In the genomic region with DNA sequence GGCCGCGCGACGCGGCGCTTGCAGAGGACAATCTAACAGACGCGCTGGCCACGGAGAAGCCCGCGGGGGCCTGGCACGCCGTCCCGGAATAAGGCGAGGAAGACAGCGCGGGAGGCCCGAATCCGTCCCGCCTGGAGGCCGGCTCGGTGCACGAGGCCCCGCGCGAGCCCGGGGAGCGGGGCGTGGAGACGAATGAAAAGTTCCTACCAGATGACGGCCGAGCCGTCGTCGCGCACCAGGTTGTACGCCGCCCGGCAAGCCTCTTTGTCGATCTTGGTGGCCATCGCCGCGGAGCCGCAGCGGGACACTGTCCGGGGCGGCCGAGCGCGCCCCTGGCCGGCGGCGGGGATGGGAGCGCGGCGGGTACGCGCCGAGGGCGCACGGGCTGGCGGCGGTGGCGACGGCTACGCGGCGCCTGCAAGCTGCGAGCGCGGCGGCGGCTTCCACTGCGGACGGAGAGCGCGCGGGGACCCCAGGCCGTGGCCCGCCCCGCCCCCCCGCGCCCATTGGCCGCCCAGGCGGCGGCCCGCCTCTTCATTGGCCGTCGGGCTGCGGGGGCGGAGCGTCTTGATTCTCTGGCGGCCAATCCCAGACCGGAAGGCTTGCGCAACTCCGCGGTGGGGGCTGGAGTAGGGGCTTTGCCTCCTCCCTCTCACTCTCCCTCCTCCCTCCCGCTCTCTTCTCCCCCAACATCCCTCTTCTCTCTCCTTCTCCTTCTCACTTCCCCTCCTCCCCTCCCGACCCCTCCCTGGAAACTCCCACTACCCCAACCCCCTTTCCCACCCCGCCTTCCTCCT, we compare ENCODE assay signal across 8 cellular contexts. TPM values are rescaled to one million over a fixed set of nuclear protein-coding genes. Genes with fewer than 3 reads are reported as not detected.
DNase-seq lines count a peak whose midpoint lies in the region; ATAC-seq and TF ChIP-seq lines count a peak whose summit lies in the region.

A gene with protein sequence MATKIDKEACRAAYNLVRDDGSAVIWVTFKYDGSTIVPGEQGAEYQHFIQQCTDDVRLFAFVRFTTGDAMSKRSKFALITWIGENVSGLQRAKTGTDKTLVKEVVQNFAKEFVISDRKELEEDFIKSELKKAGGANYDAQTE (minus strand): TSS at position 448 of the 797 bp plus-strand sequence. CDS start 164 bp downstream, at position 284.

- peaks cover 12% of the 10 kb centered on the region for H3K27me3 Mint-ChIP-seq in activated CD4-positive, alpha-beta T cell treated with anti-CD3 and anti-CD28 coated beads, Interleukin-2, amount 10 ng/mL, durations not matched to agents 7 days and 5 days

- TF ChIP-seq CTCF in BJ (IDR thresholded peaks at IDR 0.05; ENCODE audit: insufficient read depth, low read depth, low read length) (no peak), left lung (IDR thresholded peaks at IDR 0.05) (no peak)

- CTCF ChIA-PET in BJ (lab: Yijun Ruan, JAX): interaction anchor here (0.6 to 7.3 kb wide), 3 partner anchors 24 to 209 kb away, joined by 3 to 169 read pairs (median 3); partner anchors contain the start of gene MEAK7
- CTCF ChIA-PET in activated CD4-positive, alpha-beta T cell treated with anti-CD3 and anti-CD28 coated beads, Interleukin-2, amount 10 ng/mL, durations not matched to agents 7 days and 5 days (lab: Charles Lee): interaction anchor here (0.7 to 2.9 kb wide), 7 partner anchors 11 to 121 kb away, joined by 3 to 13 read pairs (median 3); no protein-coding TSS in a partner anchor

- no peaks in the 10 kb centered on the region for H3K9me3 Mint-ChIP-seq in activated CD4-positive, alpha-beta T cell treated with anti-CD3 and anti-CD28 coated beads, Interleukin-2, amount 10 ng/mL, durations not matched to agents 7 days and 5 days

- peak; percentile 83 for DNase-seq in BJ (ENCODE audit: low read depth)
- peak; percentile 95 for DNase-seq in NCI-H69 (lab: John Stamatoyannopoulos, UW)
- DNase-seq in activated CD4-positive, alpha-beta T cell treated with anti-CD3 and anti-CD28 coated beads, Interleukin-2, amount 10 ng/mL, durations not matched to agents 7 days and 5 days: peak; percentile 94
- peak; percentile 96 for DNase-seq in dedifferentiated amniotic fluid mesenchymal stem cell (ENCODE audit: extremely low spot score)
- DNase-seq in left lung: peak; percentile 96 to 98
- peak; percentile 97 for DNase-seq in stimulated activated CD4-positive, alpha-beta T cell treated with anti-CD3 and anti-CD28 coated beads, Interleukin-2, amount 100 ng/mL, for 4 hours (ENCODE audit: low read depth)

- peak within 1 kb of the TSS; percentile 99 for H3K4me3 Mint-ChIP-seq in activated CD4-positive, alpha-beta T cell treated with anti-CD3 and anti-CD28 coated beads, Interleukin-2, amount 10 ng/mL, durations not matched to agents 7 days and 5 days

- intact Hi-C loops in left lung (cut with DNase I): no loop called here

- H3K36me3 Mint-ChIP-seq in activated CD4-positive, alpha-beta T cell treated with anti-CD3 and anti-CD28 coated beads, Interleukin-2, amount 10 ng/mL, durations not matched to agents 7 days and 5 days (ENCODE audit: low read depth): peaks cover 40% of the 10 kb centered on the region

- H3K4me3 ChIP-seq in BJ (ENCODE audit: low read depth, low read length): peak within 1 kb of the TSS; percentile 86
- peak within 1 kb of the TSS; percentile 78 to 90 for H3K4me3 ChIP-seq in left lung

- H3K27me3 ChIP-seq in BJ (ENCODE audit: control insufficient read depth, insufficient read depth, low read length) (no peaks in the 10 kb centered on the region), left lung (peaks cover 0 to 9% of the 10 kb centered on the region in 2 donors)

- H3K9me3 ChIP-seq in left lung: no peaks in the 10 kb centered on the region

- POLR2A ChIA-PET in BJ (lab: Charles Lee): no interaction called here
- POLR2A ChIA-PET in activated CD4-positive, alpha-beta T cell treated with anti-CD3 and anti-CD28 coated beads, Interleukin-2, amount 10 ng/mL, durations not matched to agents 7 days and 5 days (lab: Charles Lee): no interaction called here

- H3K27ac Mint-ChIP-seq in activated CD4-positive, alpha-beta T cell treated with anti-CD3 and anti-CD28 coated beads, Interleukin-2, amount 10 ng/mL, durations not matched to agents 7 days and 5 days: peak within 1 kb of the TSS; percentile 88

- H3K36me3 ChIP-seq in BJ (ENCODE audit: control insufficient read depth, insufficient read depth, low read length) (peaks cover 3% of the 10 kb centered on the region; the same call in 1 of the 2 replicates), left lung (peaks cover 0 to 6% of the 10 kb centered on the region in 2 donors)

- ATAC-seq in GM19324 (IDR thresholded peaks at IDR 0.05; ENCODE audit: low FRiP score, unreplicated experiment): peak; percentile 77
- peak; percentile 60 for ATAC-seq in HG03469 (IDR thresholded peaks at IDR 0.05; ENCODE audit: unreplicated experiment)
- ATAC-seq in left lung: peak; percentile 87

- H3K4me1 Mint-ChIP-seq in activated CD4-positive, alpha-beta T cell treated with anti-CD3 and anti-CD28 coated beads, Interleukin-2, amount 10 ng/mL, durations not matched to agents 7 days and 5 days: peaks cover 53% of the 10 kb centered on the region

- H3K27ac ChIP-seq in left lung: peak within 1 kb of the TSS; percentile 53 to 90

- peaks cover 5 to 66% of the 10 kb centered on the region in 2 donors for H3K4me1 ChIP-seq in left lung

RNA-seq across cellular contexts. Expression of the gene that starts here (rescaled TPM):
- polyA plus RNA-seq in BJ (2011; rRNA removed): 161 and 166 TPM in 2 replicates
- polyA minus RNA-seq in BJ (2011; rRNA and poly(A)+ RNA removed): 70.9 and 91.6 TPM in 2 replicates
- total RNA-seq in activated CD4-positive, alpha-beta T cell treated with anti-CD3 and anti-CD28 coated beads, Interleukin-2, amount 10 ng/mL, durations not matched to agents 7 days and 5 days: 100 to 1,000 TPM; 780 to 845 TPM
- 100 to 1,000 TPM in 1 of 2 donors, 10 to 100 TPM in 1; 92.7 to 206 TPM for total RNA-seq in left lung

Comparison
In these comparisons a context has a peak if more than half of its experiments do, and no peak if none do; other contexts are left out.
1. Peak in every context shown above with its lines: DNase-seq, ATAC-seq, H3K4me3 ChIP-seq and H3K27ac ChIP-seq.